ENCODE assay signal across 16 cellular contexts in the genomic region with DNA sequence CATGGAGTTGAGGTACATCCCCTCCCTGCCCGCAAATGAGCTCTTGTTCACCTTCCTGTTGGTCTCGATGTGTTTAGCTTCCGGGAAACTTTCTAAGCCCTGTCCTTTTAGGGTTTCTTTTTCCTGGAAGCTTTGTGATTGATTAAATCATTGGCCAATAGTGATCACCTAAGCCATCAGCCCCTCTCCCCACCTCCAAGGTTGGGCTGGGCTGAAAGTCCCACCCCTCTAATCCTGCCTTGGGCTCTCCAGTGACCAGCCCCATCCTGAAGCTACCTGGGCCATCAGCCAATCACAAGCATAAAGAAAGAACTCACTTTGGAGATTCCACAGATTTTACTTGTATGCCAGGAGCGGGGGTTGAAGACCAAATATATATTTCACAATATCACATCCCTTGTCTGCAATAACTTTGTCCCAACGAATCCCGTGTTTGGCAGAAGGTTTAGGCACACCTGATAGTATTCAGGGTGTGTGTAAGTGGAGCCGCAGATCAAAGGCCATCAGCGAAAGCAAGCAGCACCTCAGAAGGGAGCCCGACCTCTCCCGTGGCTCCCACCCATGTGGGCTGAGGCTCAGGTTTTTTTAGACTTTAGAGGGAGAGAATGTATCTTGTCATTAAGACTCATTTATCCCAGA. TPM values are rescaled to one million over a fixed set of nuclear protein-coding genes. Genes with fewer than 3 reads are reported as not detected.
DNase-seq lines count a peak whose midpoint lies in the region; ATAC-seq and TF ChIP-seq lines count a peak whose summit lies in the region.
"Had no signal": no experiment of that assay in that cellular context is flagged by ENCODE, and none has a peak within 500 bp of the region (broad histone marks: within the 10 kb centered on the region; RNA-seq: fewer than 3 reads in every experiment).

No MANE protein-coding gene starts in this region.

- H3K36me3 Mint-ChIP-seq in WTC11 = no peaks in the 10 kb centered on the region
- no peaks in the 10 kb centered on the region for H3K36me3 Mint-ChIP-seq in stimulated activated effector memory CD8-positive, alpha-beta T cell treated with anti-CD3 and anti-CD28 coated beads, Interleukin-12 subunit alpha, Interleukin-12 subunit beta, amount 100 ng/mL, for 72 hours

- TF ChIP-seq CTCF in WTC11 (IDR thresholded peaks at IDR 0.05) (no peak), spleen (IDR thresholded peaks at IDR 0.05 in 8 of 11, conservative IDR thresholded peaks at IDR 0.05 in 3 of 11) (no peak)

- POLR2A ChIA-PET in WTC11 (lab: Charles Lee) = no interaction called here

- TF ChIP-seq POLR2A in spleen (IDR thresholded peaks at IDR 0.05) = no peak

- peak; percentile 58 for DNase-seq in ELF-1 (ENCODE audit: low read depth, low spot score)
- DNase-seq in WTC11 (ENCODE audit: low spot score) = no peak
- DNase-seq in left colon = no peak
- peak; percentile 29 for DNase-seq in spleen
- no peak for DNase-seq in stimulated activated effector memory CD8-positive, alpha-beta T cell treated with anti-CD3 and anti-CD28 coated beads, Interleukin-12 subunit alpha, Interleukin-12 subunit beta, amount 100 ng/mL, for 72 hours (ENCODE audit: low spot score in 2 of 2)
- no peak for DNase-seq in NCI-H748 treated with DMSO at 0.1 percent for 48 hours (lab: John Stamatoyannopoulos, UW)
- DNase-seq: GF-D8, NCI-H1417, NCI-H187 treated with DMSO at 0.1 percent for 48 hours, NCI-H446, NCI-H69, RPMI8226, SJCRH30 had no signal

- ATAC-seq in WTC11 = peak; percentile 90
- peak; percentile 44 for ATAC-seq in left colon
- no peak for ATAC-seq in stimulated activated effector memory CD8-positive, alpha-beta T cell treated with anti-CD3 and anti-CD28 coated beads, Interleukin-12 subunit alpha, Interleukin-12 subunit beta, amount 100 ng/mL, for 72 hours
- ATAC-seq in GM19397 (IDR thresholded peaks at IDR 0.05; ENCODE audit: unreplicated experiment) = no peak

- H3K27ac Mint-ChIP-seq in WTC11 = no peak overlapping the region
- no peak overlapping the region for H3K27ac Mint-ChIP-seq in stimulated activated effector memory CD8-positive, alpha-beta T cell treated with anti-CD3 and anti-CD28 coated beads, Interleukin-12 subunit alpha, Interleukin-12 subunit beta, amount 100 ng/mL, for 72 hours

- intact Hi-C loops in left colon (cut with DNase I, micrococcal nuclease) (no loop called here), spleen (cut with DNase I; ENCODE audit: low total_unique reads) (no loop called here)

- H3K27me3 ChIP-seq in spleen (replicated peaks in 1 of 7) = peaks cover 0 to 4% (median 0%) of the 10 kb centered on the region in 7 donors
- H3K27me3 ChIP-seq: SJCRH30 had no signal

- H3K4me1 ChIP-seq in spleen = peaks cover 3 to 38% (median 18%) of the 10 kb centered on the region in 6 donors
- H3K4me1 ChIP-seq: SJCRH30 had no signal

- no peaks in the 10 kb centered on the region for H3K9me3 ChIP-seq in spleen
- H3K9me3 ChIP-seq: SJCRH30 had no signal

- CTCF ChIA-PET in WTC11 (lab: Charles Lee) = interaction anchor here (0.8 to 2.2 kb wide), 5 partner anchors 9 to 165 kb away, joined by 3 to 16 read pairs (median 5); no protein-coding TSS in a partner anchor

- H3K4me3 ChIP-seq in spleen = no peak overlapping the region
- H3K4me3 ChIP-seq: SJCRH30 had no signal

- no peak overlapping the region for H3K27ac ChIP-seq in spleen
- H3K27ac ChIP-seq: SJCRH30 had no signal

- H3K4me3 Mint-ChIP-seq in WTC11 = no peak overlapping the region
- H3K4me3 Mint-ChIP-seq in stimulated activated effector memory CD8-positive, alpha-beta T cell treated with anti-CD3 and anti-CD28 coated beads, Interleukin-12 subunit alpha, Interleukin-12 subunit beta, amount 100 ng/mL, for 72 hours = no peak overlapping the region
- H3K4me3 Mint-ChIP-seq: IgD-negative memory B cell had no signal

- peaks cover 25% of the 10 kb centered on the region for H3K4me1 Mint-ChIP-seq in WTC11
- H3K4me1 Mint-ChIP-seq in stimulated activated effector memory CD8-positive, alpha-beta T cell treated with anti-CD3 and anti-CD28 coated beads, Interleukin-12 subunit alpha, Interleukin-12 subunit beta, amount 100 ng/mL, for 72 hours = no peaks in the 10 kb centered on the region
- H3K4me1 Mint-ChIP-seq: IgD-negative memory B cell had no signal

- H3K9me3 Mint-ChIP-seq in WTC11 = no peaks in the 10 kb centered on the region
- no peaks in the 10 kb centered on the region for H3K9me3 Mint-ChIP-seq in stimulated activated effector memory CD8-positive, alpha-beta T cell treated with anti-CD3 and anti-CD28 coated beads, Interleukin-12 subunit alpha, Interleukin-12 subunit beta, amount 100 ng/mL, for 72 hours
- H3K9me3 Mint-ChIP-seq: IgD-negative memory B cell had no signal

- H3K36me3 ChIP-seq in spleen = peaks cover 0 to 32% (median 0%) of the 10 kb centered on the region in 6 donors
- H3K36me3 ChIP-seq: SJCRH30 had no signal

- WGBS in spleen, 5 donors = 79 to 92% (median 87%) methylated on average over 10 of the region's 10 CpGs

- H3K27me3 Mint-ChIP-seq in WTC11 (ENCODE audit: low read depth) = no peaks in the 10 kb centered on the region

TF ChIP-seq in WTC11, 78 proteins besides CTCF, POLR2A, EP300 and RAD21 (continues in another document):
- TF ChIP-seq, protein P1, sequence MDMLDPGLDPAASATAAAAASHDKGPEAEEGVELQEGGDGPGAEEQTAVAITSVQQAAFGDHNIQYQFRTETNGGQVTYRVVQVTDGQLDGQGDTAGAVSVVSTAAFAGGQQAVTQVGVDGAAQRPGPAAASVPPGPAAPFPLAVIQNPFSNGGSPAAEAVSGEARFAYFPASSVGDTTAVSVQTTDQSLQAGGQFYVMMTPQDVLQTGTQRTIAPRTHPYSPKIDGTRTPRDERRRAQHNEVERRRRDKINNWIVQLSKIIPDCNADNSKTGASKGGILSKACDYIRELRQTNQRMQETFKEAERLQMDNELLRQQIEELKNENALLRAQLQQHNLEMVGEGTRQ (CRISPR knock-in tag; IDR thresholded peaks at IDR 0.05) = no peak
- no peak for TF ChIP-seq NFE2L1 (CRISPR knock-in tag; IDR thresholded peaks at IDR 0.05)
- TF ChIP-seq NR1H2 (CRISPR knock-in tag; IDR thresholded peaks at IDR 0.05) = no peak
- no peak for TF ChIP-seq ZBTB21 (CRISPR knock-in tag; IDR thresholded peaks at IDR 0.05; ENCODE audit: borderline replicate concordance)
- TF ChIP-seq CREM (CRISPR knock-in tag; IDR thresholded peaks at IDR 0.05) = no peak
- TF ChIP-seq, protein P2, sequence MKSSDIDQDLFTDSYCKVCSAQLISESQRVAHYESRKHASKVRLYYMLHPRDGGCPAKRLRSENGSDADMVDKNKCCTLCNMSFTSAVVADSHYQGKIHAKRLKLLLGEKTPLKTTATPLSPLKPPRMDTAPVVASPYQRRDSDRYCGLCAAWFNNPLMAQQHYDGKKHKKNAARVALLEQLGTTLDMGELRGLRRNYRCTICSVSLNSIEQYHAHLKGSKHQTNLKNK (CRISPR knock-in tag; IDR thresholded peaks at IDR 0.05) = no peak
- TF ChIP-seq SP1 (CRISPR knock-in tag; conservative IDR thresholded peaks at IDR 0.05) = no peak
- TF ChIP-seq, protein P3, sequence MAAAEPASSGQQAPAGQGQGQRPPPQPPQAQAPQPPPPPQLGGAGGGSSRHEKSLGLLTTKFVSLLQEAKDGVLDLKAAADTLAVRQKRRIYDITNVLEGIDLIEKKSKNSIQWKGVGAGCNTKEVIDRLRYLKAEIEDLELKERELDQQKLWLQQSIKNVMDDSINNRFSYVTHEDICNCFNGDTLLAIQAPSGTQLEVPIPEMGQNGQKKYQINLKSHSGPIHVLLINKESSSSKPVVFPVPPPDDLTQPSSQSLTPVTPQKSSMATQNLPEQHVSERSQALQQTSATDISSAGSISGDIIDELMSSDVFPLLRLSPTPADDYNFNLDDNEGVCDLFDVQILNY (CRISPR knock-in tag; IDR thresholded peaks at IDR 0.05) = no peak
- no peak for TF ChIP-seq IRF2 (CRISPR knock-in tag; IDR thresholded peaks at IDR 0.05; ENCODE audit: borderline replicate concordance, low read depth)
- TF ChIP-seq, protein P4, sequence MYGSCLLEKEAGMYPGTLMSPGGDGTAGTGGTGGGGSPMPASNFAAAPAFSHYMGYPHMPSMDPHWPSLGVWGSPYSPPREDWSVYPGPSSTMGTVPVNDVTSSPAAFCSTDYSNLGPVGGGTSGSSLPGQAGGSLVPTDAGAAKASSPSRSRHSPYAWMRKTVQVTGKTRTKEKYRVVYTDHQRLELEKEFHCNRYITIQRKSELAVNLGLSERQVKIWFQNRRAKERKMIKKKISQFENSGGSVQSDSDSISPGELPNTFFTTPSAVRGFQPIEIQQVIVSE (CRISPR knock-in tag; IDR thresholded peaks at IDR 0.05; ENCODE audit: borderline replicate concordance) = no peak
- TF ChIP-seq GTF2I (CRISPR knock-in tag; conservative IDR thresholded peaks at IDR 0.05) = no peak
- TF ChIP-seq SMAD4 (CRISPR knock-in tag; IDR thresholded peaks at IDR 0.05) = no peak
- TF ChIP-seq NR2C2 (CRISPR knock-in tag; IDR thresholded peaks at IDR 0.05) = no peak
- no peak for TF ChIP-seq ESRRA (CRISPR knock-in tag; IDR thresholded peaks at IDR 0.05; ENCODE audit: borderline replicate concordance)

RNA-seq across cellular contexts. Expression of a gene that starts 20.3 kb away (rescaled TPM):
- 0.27 TPM in 1 of 3 replicates, not detected in the others for total RNA-seq in WTC11 (2021)
- total RNA-seq in left colon = not detected
- total RNA-seq in spleen = 10 to 100 TPM in 5 of 7 donors, 1 to 10 TPM in 2; 7.5 to 27.9 (median 15.7) TPM
- polyA plus RNA-seq in spleen = 1 to 10 TPM; 2.0 to 7.7 (median 2.4) TPM
- total RNA-seq: HT-29 had no signal

Comparison
In these comparisons a context has a peak if more than half of its experiments do, and no peak if none do; other contexts are left out.
1. DNase-seq: peak in ELF-1 (single experiment) and spleen (single experiment); none in WTC11 (single experiment), left colon (0 of 2), stimulated activated effector memory CD8-positive, alpha-beta T cell treated with anti-CD3 and anti-CD28 coated beads, Interleukin-12 subunit alpha, Interleukin-12 subunit beta, amount 100 ng/mL, for 72 hours (0 of 2) and NCI-H748 treated with DMSO at 0.1 percent for 48 hours (single experiment).
2. ATAC-seq: peak in WTC11 (single experiment) and left colon (single experiment); none in stimulated activated effector memory CD8-positive, alpha-beta T cell treated with anti-CD3 and anti-CD28 coated beads, Interleukin-12 subunit alpha, Interleukin-12 subunit beta, amount 100 ng/mL, for 72 hours (single experiment) and GM19397 (single experiment).